Comparison of ENCODE assay signal across 8 cellular contexts in genomic region chr14:75259510-75259855, GRCh38. TPM values are rescaled to one million over a fixed set of nuclear protein-coding genes. Genes with fewer than 3 reads are reported as not detected.
DNase-seq lines count a peak whose midpoint lies in the region; ATAC-seq and TF ChIP-seq lines count a peak whose summit lies in the region.

No MANE protein-coding gene starts in this region.

- peaks cover 23% of the 10 kb centered on the region for H3K4me1 Mint-ChIP-seq in activated CD4-positive, alpha-beta memory T cell treated with anti-CD3 and anti-CD28 coated beads, Interleukin-2, amount 10 ng/mL, durations not matched to agents 7 days and 5 days

- CTCF ChIA-PET in activated CD4-positive, alpha-beta memory T cell treated with anti-CD3 and anti-CD28 coated beads, Interleukin-2, amount 10 ng/mL, durations not matched to agents 7 days and 5 days (lab: Charles Lee) = interaction anchor here (1.3 to 1.9 kb wide), 4 partner anchors 30 to 230 kb away, joined by 3 to 7 read pairs (median 6); no protein-coding TSS in a partner anchor
- CTCF ChIA-PET in GM10248 (lab: Yijun Ruan, JAX) = interaction anchor here (1.0 to 1.8 kb wide), 7 partner anchors 16 to 71 kb away, joined by 3 to 7 read pairs (median 4); no protein-coding TSS in a partner anchor

- no peaks in the 10 kb centered on the region for H3K36me3 Mint-ChIP-seq in activated CD4-positive, alpha-beta memory T cell treated with anti-CD3 and anti-CD28 coated beads, Interleukin-2, amount 10 ng/mL, durations not matched to agents 7 days and 5 days (ENCODE audit: low read depth)

- peak overlapping the region; percentile 85 for H3K27ac ChIP-seq in C4-2B

- H3K9me3 Mint-ChIP-seq in activated CD4-positive, alpha-beta memory T cell treated with anti-CD3 and anti-CD28 coated beads, Interleukin-2, amount 10 ng/mL, durations not matched to agents 7 days and 5 days = no peaks in the 10 kb centered on the region

- H3K4me3 Mint-ChIP-seq in activated CD4-positive, alpha-beta memory T cell treated with anti-CD3 and anti-CD28 coated beads, Interleukin-2, amount 10 ng/mL, durations not matched to agents 7 days and 5 days = peak overlapping the region; percentile 76

- ATAC-seq in HG03520 (IDR thresholded peaks at IDR 0.05; ENCODE audit: unreplicated experiment) = peak; percentile 4
- peak; percentile 1 to 8 for ATAC-seq in left cardiac atrium
- ATAC-seq in sciatic nerve = peak; percentile 31
- ATAC-seq in GM19351 (IDR thresholded peaks at IDR 0.05; ENCODE audit: unreplicated experiment) = no peak

- POLR2A ChIA-PET in activated CD4-positive, alpha-beta memory T cell treated with anti-CD3 and anti-CD28 coated beads, Interleukin-2, amount 10 ng/mL, durations not matched to agents 7 days and 5 days (lab: Charles Lee) = interaction anchor here (0.6 to 2.3 kb wide), 12 partner anchors 10 to 133 kb away, joined by 3 to 21 read pairs (median 6); partner anchors contain the start of genes NEK9 and TMED10
- POLR2A ChIA-PET in GM10248 (lab: Yijun Ruan, JAX) = interaction anchor here (1.0 to 1.8 kb wide), 5 partner anchors 18 to 34 kb away, joined by 4 to 9 read pairs (median 7); partner anchors contain the start of gene FOS

- no peak for TF ChIP-seq CTCF in C4-2B (conservative IDR thresholded peaks at IDR 0.05)
- no peak for TF ChIP-seq CTCF in GM10248 (IDR thresholded peaks at IDR 0.05; ENCODE audit: control extremely low read depth, extremely low read depth, low read depth, missing control alignments)

- intact Hi-C loops in left cardiac atrium (cut with DNase I) = loop anchor here in 1 of 2 donors (1.0 kb wide), 1 partner anchor 17 kb away; no protein-coding TSS in a partner anchor
- intact Hi-C loops in sciatic nerve (cut with DNase I) = no loop called here

- H3K27ac Mint-ChIP-seq in activated CD4-positive, alpha-beta memory T cell treated with anti-CD3 and anti-CD28 coated beads, Interleukin-2, amount 10 ng/mL, durations not matched to agents 7 days and 5 days = peak overlapping the region; percentile 50

- no peak for DNase-seq in activated CD4-positive, alpha-beta memory T cell treated with anti-CD3 and anti-CD28 coated beads, Interleukin-2, amount 10 ng/mL, durations not matched to agents 7 days and 5 days
- DNase-seq in left cardiac atrium = no peak
- DNase-seq in sciatic nerve (ENCODE audit: low spot score) = peak; percentile 48
- DNase-seq in stimulated activated CD4-positive, alpha-beta T cell treated with anti-CD3 and anti-CD28 coated beads, Interleukin-2, amount 100 ng/mL, for 48 hours = no peak
- DNase-seq in GM10248 (ENCODE audit: extremely low spot score) = no peak

- peaks cover 42% of the 10 kb centered on the region for H3K27me3 Mint-ChIP-seq in activated CD4-positive, alpha-beta memory T cell treated with anti-CD3 and anti-CD28 coated beads, Interleukin-2, amount 10 ng/mL, durations not matched to agents 7 days and 5 days

RNA-seq across cellular contexts. Expression of gene FOS, which starts 19.1 kb away (rescaled TPM):
- 10 to 100 TPM; 49.7 to 53.5 TPM for total RNA-seq in activated CD4-positive, alpha-beta memory T cell treated with anti-CD3 and anti-CD28 coated beads, Interleukin-2, amount 10 ng/mL, durations not matched to agents 7 days and 5 days
- total RNA-seq in left cardiac atrium (100 to 1,000 TPM in 1 of 2 donors, 10 to 100 TPM in 1; 69.4 to 160 TPM), sciatic nerve (209 TPM)
